14 cellular contexts compared by ENCODE assay signal in genomic region chr12:77047341-77048202, GRCh38. TPM values are rescaled to one million over a fixed set of nuclear protein-coding genes. Genes with fewer than 3 reads are reported as not detected.
A peak's percentile ranks its signal among the peaks of the same experiment; 100 is the strongest.
DNase-seq lines count a peak whose midpoint lies in the region; TF ChIP-seq lines count a peak whose summit lies in the region.
"Had no signal": no experiment of that assay in that cellular context is flagged by ENCODE, and none has a peak within 500 bp of the region (broad histone marks: within the 10 kb centered on the region; RNA-seq: fewer than 3 reads in every experiment).

No MANE protein-coding gene starts in this region.

- H3K27me3 ChIP-seq in dorsolateral prefrontal cortex, result no peaks in the 10 kb centered on the region
- H3K27me3 ChIP-seq: adrenal gland, gastroesophageal sphincter had no signal

- H3K4me3 Mint-ChIP-seq in nephron, result no peak overlapping the region
- H3K4me3 Mint-ChIP-seq: activated B cell treated with CpG ODN at 0.5 μM for 24 hours; CD8-positive, alpha-beta T cell; stimulated activated effector memory CD8-positive, alpha-beta T cell treated with anti-CD3 and anti-CD28 coated beads, Interleukin-12 subunit alpha, Interleukin-12 subunit beta, amount 100 ng/mL, for 72 hours had no signal

- no peaks in the 10 kb centered on the region for H3K9me3 Mint-ChIP-seq in nephron
- H3K9me3 Mint-ChIP-seq: activated B cell treated with CpG ODN at 0.5 μM for 24 hours; CD8-positive, alpha-beta T cell; stimulated activated effector memory CD8-positive, alpha-beta T cell treated with anti-CD3 and anti-CD28 coated beads, Interleukin-12 subunit alpha, Interleukin-12 subunit beta, amount 100 ng/mL, for 72 hours had no signal

- no peaks in the 10 kb centered on the region for H3K27me3 Mint-ChIP-seq in nephron (ENCODE audit: low read depth)
- H3K27me3 Mint-ChIP-seq: activated B cell treated with CpG ODN at 0.5 μM for 24 hours had no signal

- H3K36me3 Mint-ChIP-seq in nephron (ENCODE audit: low read depth), result peaks cover 44% of the 10 kb centered on the region
- H3K36me3 Mint-ChIP-seq: CD8-positive, alpha-beta T cell had no signal

- DNase-seq in D341Med (ENCODE audit: low spot score), result peak; percentile 22
- DNase-seq in NCI-H2171 treated with DMSO at 0.1 percent for 48 hours (lab: John Stamatoyannopoulos, UW), result peak; percentile 93
- no peak for DNase-seq in dorsolateral prefrontal cortex
- DNase-seq in NCI-H69 (lab: John Stamatoyannopoulos, UW), result no peak
- no peak for DNase-seq in SKM-1 treated with dmso at 0.1 percent for 144 hours (lab: John Stamatoyannopoulos, UW; ENCODE audit: unreplicated experiment)
- DNase-seq in SW480 (ENCODE audit: low spot score), result no peak
- no peak for DNase-seq in activated CD4-positive, alpha-beta T cell treated with anti-CD3 and anti-CD28 coated beads, Interleukin-2, amount 50 U/mL, for 48 hours
- DNase-seq: activated B cell treated with CpG ODN at 0.5 μM for 24 hours; adrenal gland; CD8-positive, alpha-beta T cell; NCI-H2029 had no signal

- H3K4me1 Mint-ChIP-seq in nephron, result no peaks in the 10 kb centered on the region
- H3K4me1 Mint-ChIP-seq: stimulated activated effector memory CD8-positive, alpha-beta T cell treated with anti-CD3 and anti-CD28 coated beads, Interleukin-12 subunit alpha, Interleukin-12 subunit beta, amount 100 ng/mL, for 72 hours had no signal

- no peak overlapping the region for H3K27ac Mint-ChIP-seq in nephron
- H3K27ac Mint-ChIP-seq: activated B cell treated with CpG ODN at 0.5 μM for 24 hours; CD8-positive, alpha-beta T cell; stimulated activated effector memory CD8-positive, alpha-beta T cell treated with anti-CD3 and anti-CD28 coated beads, Interleukin-12 subunit alpha, Interleukin-12 subunit beta, amount 100 ng/mL, for 72 hours had no signal

- intact Hi-C loops in dorsolateral prefrontal cortex (cut with DNase I), result no loop called here

- H3K4me3 ChIP-seq in dorsolateral prefrontal cortex, result peak overlapping the region in 2 of 59 donors; percentile 17 to 21
- H3K4me3 ChIP-seq: adrenal gland, gastroesophageal sphincter had no signal

- TF ChIP-seq CTCF in dorsolateral prefrontal cortex (IDR thresholded peaks at IDR 0.05 in 54 of 56, conservative IDR thresholded peaks at IDR 0.05 in 2 of 56; ENCODE audit: low read depth in 1 of 56, partially characterized antibody in 56 of 56) (peak in 23 of 56 donors; percentile 8 to 37 (median 23)), nephron (IDR thresholded peaks at IDR 0.05; ENCODE audit: unreplicated experiment in 3 of 3) (peak in 2 of 3 experiments; percentile 19 to 31)

- peak overlapping the region in 42 of 59 donors; percentile 6 to 81 (median 49) for H3K27ac ChIP-seq in dorsolateral prefrontal cortex
- H3K27ac ChIP-seq: adrenal gland, gastroesophageal sphincter had no signal

RNA-seq across cellular contexts. Expression of gene E2F7, which starts 17.8 kb away (rescaled TPM):
- total RNA-seq in dorsolateral prefrontal cortex, result 1 to 10 TPM in 7 of 120 experiments, under 1 TPM in 89, not detected in 24; 0.08 to 2.3 (median 0.33) TPM

Comparison
In these comparisons a context has a peak if more than half of its experiments do, and no peak if none do; other contexts are left out.
1. DNase-seq: peak in D341Med (single experiment) and NCI-H2171 treated with DMSO at 0.1 percent for 48 hours (single experiment); none in dorsolateral prefrontal cortex (0 of 10), NCI-H69 (single experiment), SKM-1 treated with dmso at 0.1 percent for 144 hours (single experiment), SW480 (single experiment) and activated CD4-positive, alpha-beta T cell treated with anti-CD3 and anti-CD28 coated beads, Interleukin-2, amount 50 U/mL, for 48 hours (0 of 2).